25 cellular contexts compared by ENCODE assay signal in genomic region chr10:127405221-127405620, GRCh38.
DNase-seq lines count a peak whose midpoint lies in the region; ATAC-seq and TF ChIP-seq lines count a peak whose summit lies in the region.
"Had no signal": no experiment of that assay in that cellular context is flagged by ENCODE, and none has a peak within 500 bp of the region (broad histone marks: within the 10 kb centered on the region; RNA-seq: fewer than 3 reads in every experiment).

No MANE protein-coding gene starts in this region.

- peaks cover 2% of the 10 kb centered on the region for H3K4me1 Mint-ChIP-seq in WTC11
- H3K4me1 Mint-ChIP-seq in osteocyte (ENCODE audit: unreplicated experiment): peaks cover 95% of the 10 kb centered on the region
- peaks cover 0 to 2% of the 10 kb centered on the region in 2 donors for H3K4me1 Mint-ChIP-seq in stimulated activated naive B cell treated with anti-CD40 and anti-IgM and Interleukin-4, amounts not matched to agents 10 μg/mL and 1 μg/mL and 100 μg/mL, for 72 hours

- H3K27me3 Mint-ChIP-seq in WTC11 (ENCODE audit: low read depth): no peaks in the 10 kb centered on the region
- no peaks in the 10 kb centered on the region for H3K27me3 Mint-ChIP-seq in osteocyte (ENCODE audit: unreplicated experiment)
- H3K27me3 Mint-ChIP-seq in stimulated activated naive B cell treated with anti-CD40 and anti-IgM and Interleukin-4, amounts not matched to agents 10 μg/mL and 1 μg/mL and 100 μg/mL, for 72 hours: no peaks in the 10 kb centered on the region

- in situ Hi-C loops in Caki2 (cut with HindIII; ENCODE audit: low pct_unique_long_range_greater_than_20kb, low sequenced_read_pairs): no loop called here

- POLR2A ChIA-PET in WTC11 (lab: Charles Lee): no interaction called here

- no peak for TF ChIP-seq CTCF in WTC11 (IDR thresholded peaks at IDR 0.05)
- no peak for TF ChIP-seq CTCF in fibroblast of mammary gland (conservative IDR thresholded peaks at IDR 0.05; ENCODE audit: control insufficient read depth, insufficient read depth, low read depth, low read length)
- no peak for TF ChIP-seq CTCF in osteocyte (IDR thresholded peaks at IDR 0.05)

- H3K27ac Mint-ChIP-seq in WTC11: 0 out of 2 replicates have a peak overlapping the region, but pooled peaks have one; percentile 57
- H3K27ac Mint-ChIP-seq in osteocyte (ENCODE audit: unreplicated experiment): peak overlapping the region; percentile 94
- H3K27ac Mint-ChIP-seq in stimulated activated naive B cell treated with anti-CD40 and anti-IgM and Interleukin-4, amounts not matched to agents 10 μg/mL and 1 μg/mL and 100 μg/mL, for 72 hours: no peak overlapping the region

- H3K4me3 Mint-ChIP-seq in WTC11 (no peak overlapping the region), osteocyte (ENCODE audit: unreplicated experiment) (no peak overlapping the region)
- no peak overlapping the region for H3K4me3 Mint-ChIP-seq in stimulated activated naive B cell treated with anti-CD40 and anti-IgM and Interleukin-4, amounts not matched to agents 10 μg/mL and 1 μg/mL and 100 μg/mL, for 72 hours

- DNase-seq in Caki2 (ENCODE audit: low read depth) (peak; percentile 72), WTC11 (ENCODE audit: low spot score) (no peak), fibroblast of mammary gland (ENCODE audit: low read depth) (peak; percentile 15), osteocyte (ENCODE audit: extremely low spot score, unreplicated experiment) (no peak), NCI-H82 (lab: John Stamatoyannopoulos, UW) (no peak), RPMI8226 (no peak)
- DNase-seq in stimulated activated naive B cell treated with anti-CD40 and anti-IgM and Interleukin-4, amounts not matched to agents 10 μg/mL and 1 μg/mL and 100 μg/mL, for 72 hours: no peak
- DNase-seq: activated CD4-positive, alpha-beta T cell treated with anti-CD3 and anti-CD28 coated beads for 4 hours; activated CD8-positive, alpha-beta memory T cell treated with anti-CD3 and anti-CD28 coated beads, Interleukin-2, amount 50 U/mL, for 48 hours; activated naive CD4-positive, alpha-beta T cell treated with Interleukin-2 at 50 U/mL for 16 hours; effector CD8-positive, alpha-beta T cell; gastrocnemius medialis; mesendoderm; MM.1S; NCI-H187; NCI-H526; PC-3; right cardiac atrium; stimulated activated CD4-positive, alpha-beta T cell treated with anti-CD3 and anti-CD28 coated beads, Interleukin-2, amount 100 ng/mL, for 24 hours had no signal

- H3K9me3 Mint-ChIP-seq in WTC11 (peaks cover 8% of the 10 kb centered on the region), osteocyte (ENCODE audit: unreplicated experiment) (no peaks in the 10 kb centered on the region)
- peaks cover 7 to 8% of the 10 kb centered on the region in 2 donors for H3K9me3 Mint-ChIP-seq in stimulated activated naive B cell treated with anti-CD40 and anti-IgM and Interleukin-4, amounts not matched to agents 10 μg/mL and 1 μg/mL and 100 μg/mL, for 72 hours

- no peak overlapping the region for H3K4me3 ChIP-seq in fibroblast of mammary gland (ENCODE audit: control insufficient read depth, low read depth, low read length)
- H3K4me3 ChIP-seq: BLaER1, breast epithelium, gastrocnemius medialis, SK-N-MC, suprapubic skin had no signal

- CTCF ChIA-PET in WTC11 (lab: Charles Lee): no interaction called here

- H3K36me3 Mint-ChIP-seq in WTC11 (peaks cover 18% of the 10 kb centered on the region), osteocyte (ENCODE audit: unreplicated experiment) (peaks cover 13% of the 10 kb centered on the region)
- H3K36me3 Mint-ChIP-seq in stimulated activated naive B cell treated with anti-CD40 and anti-IgM and Interleukin-4, amounts not matched to agents 10 μg/mL and 1 μg/mL and 100 μg/mL, for 72 hours: no peaks in the 10 kb centered on the region

- ATAC-seq in WTC11 (no peak), GM21576 (IDR thresholded peaks at IDR 0.05; ENCODE audit: unreplicated experiment) (no peak)
- ATAC-seq in stimulated activated naive B cell treated with anti-CD40 and anti-IgM and Interleukin-4, amounts not matched to agents 10 μg/mL and 1 μg/mL and 100 μg/mL, for 72 hours (replicated peaks): no peak
- ATAC-seq: gastrocnemius medialis, HCT116, PC-3, right cardiac atrium had no signal

TF ChIP-seq in WTC11, 78 proteins besides CTCF, POLR2A, EP300 and RAD21:
- no peak for TF ChIP-seq ZSCAN18 (CRISPR knock-in tag; IDR thresholded peaks at IDR 0.05)

Comparison
In these comparisons a context has a peak if more than half of its experiments do, and no peak if none do; other contexts are left out.
1. DNase-seq: peak in Caki2 (single experiment) and fibroblast of mammary gland (single experiment); none in WTC11 (single experiment), osteocyte (single experiment), stimulated activated naive B cell treated with anti-CD40 and anti-IgM and Interleukin-4, amounts not matched to agents 10 μg/mL and 1 μg/mL and 100 μg/mL, for 72 hours (single experiment), NCI-H82 (single experiment) and RPMI8226 (single experiment).